In genomic region chr12:56719056-56719455, GRCh38 we compare ENCODE assay signal across 12 cellular contexts. TPM values are rescaled to one million over a fixed set of nuclear protein-coding genes. Genes with fewer than 3 reads are reported as not detected.
DNase-seq lines count a peak whose midpoint lies in the region; ATAC-seq lines count a peak whose summit lies in the region.
"Had no signal": no experiment of that assay in that cellular context is flagged by ENCODE, and none has a peak within 500 bp of the region (broad histone marks: within the 10 kb centered on the region; RNA-seq: fewer than 3 reads in every experiment).

No MANE protein-coding gene starts in this region.

- intact Hi-C loops in left colon (cut with DNase I, micrococcal nuclease): no loop called here

- peak overlapping the region; percentile 46 for H3K4me3 Mint-ChIP-seq in stimulated activated naive CD8-positive, alpha-beta T cell treated with anti-CD3 and anti-CD28 coated beads, Interleukin-15, Interleukin-2, amounts not matched to agents 100 ng/mL and 50 ng/mL, for 24 hours

- peak overlapping the region; percentile 90 for H3K27ac Mint-ChIP-seq in stimulated activated naive CD8-positive, alpha-beta T cell treated with anti-CD3 and anti-CD28 coated beads, Interleukin-15, Interleukin-2, amounts not matched to agents 100 ng/mL and 50 ng/mL, for 24 hours

- no peak for DNase-seq in stimulated activated naive CD8-positive, alpha-beta T cell treated with anti-CD3 and anti-CD28 coated beads, Interleukin-15, Interleukin-2, amounts not matched to agents 100 U/mL and 50 U/mL, for 24 hours
- DNase-seq in T1000 (lab: John Stamatoyannopoulos, UW) (peak; percentile 52), mesenteric fat pad (ENCODE audit: low spot score) (peak; percentile 26), left colon (no peak)
- DNase-seq: caudate nucleus; MV-4-11; NCI-H526; stimulated activated CD4-positive, alpha-beta T cell treated with anti-CD3 and anti-CD28 coated beads, Interleukin-2, amount 100 ng/mL, for 24 hours had no signal

- no peaks in the 10 kb centered on the region for H3K9me3 Mint-ChIP-seq in stimulated activated naive CD8-positive, alpha-beta T cell treated with anti-CD3 and anti-CD28 coated beads, Interleukin-15, Interleukin-2, amounts not matched to agents 100 ng/mL and 50 ng/mL, for 24 hours

- no peak for ATAC-seq in stimulated activated naive CD8-positive, alpha-beta T cell treated with anti-CD3 and anti-CD28 coated beads, Interleukin-15, Interleukin-2, amounts not matched to agents 100 U/mL and 50 U/mL, for 24 hours
- ATAC-seq in GM19467 (IDR thresholded peaks at IDR 0.05; ENCODE audit: unreplicated experiment) (no peak), left colon (no peak), GM18873 (IDR thresholded peaks at IDR 0.05; ENCODE audit: low FRiP score, unreplicated experiment) (no peak), HG02763 (IDR thresholded peaks at IDR 0.05; ENCODE audit: unreplicated experiment) (no peak)

- peaks cover 76% of the 10 kb centered on the region for H3K4me1 Mint-ChIP-seq in stimulated activated naive CD8-positive, alpha-beta T cell treated with anti-CD3 and anti-CD28 coated beads, Interleukin-15, Interleukin-2, amounts not matched to agents 100 ng/mL and 50 ng/mL, for 24 hours (ENCODE audit: low read depth)

- H3K27me3 Mint-ChIP-seq in stimulated activated naive CD8-positive, alpha-beta T cell treated with anti-CD3 and anti-CD28 coated beads, Interleukin-15, Interleukin-2, amounts not matched to agents 100 ng/mL and 50 ng/mL, for 24 hours: no peaks in the 10 kb centered on the region

- peaks cover 87% of the 10 kb centered on the region for H3K36me3 Mint-ChIP-seq in stimulated activated naive CD8-positive, alpha-beta T cell treated with anti-CD3 and anti-CD28 coated beads, Interleukin-15, Interleukin-2, amounts not matched to agents 100 ng/mL and 50 ng/mL, for 24 hours (ENCODE audit: low read depth)

RNA-seq across cellular contexts. Expression of gene NACA, which starts 6.0 kb away (rescaled TPM):
- 717 TPM for total RNA-seq in mesenteric fat pad
- 100 to 1,000 TPM; 617 to 625 TPM for total RNA-seq in left colon

RNA-seq across cellular contexts. Expression of gene PTGES3, which starts 31.0 kb away (rescaled TPM):
- total RNA-seq in mesenteric fat pad (130 TPM), left colon (100 to 1,000 TPM; 149 to 160 TPM)

RNA-seq across cellular contexts. Expression of gene PRIM1, which starts 33.1 kb away (rescaled TPM):
- 3.2 TPM for total RNA-seq in mesenteric fat pad
- 1 to 10 TPM; 3.9 to 5.3 TPM for total RNA-seq in left colon

RNA-seq across cellular contexts. Expression of gene HSD17B6, which starts 44.1 kb away (rescaled TPM):
- total RNA-seq in mesenteric fat pad: 0.74 TPM
- 1 to 10 TPM; 1.2 to 9.6 TPM for total RNA-seq in left colon

Comparison
In these comparisons a context has a peak if more than half of its experiments do, and no peak if none do; other contexts are left out.
1. DNase-seq: peak in T1000 (single experiment) and mesenteric fat pad (single experiment); none in stimulated activated naive CD8-positive, alpha-beta T cell treated with anti-CD3 and anti-CD28 coated beads, Interleukin-15, Interleukin-2, amounts not matched to agents 100 U/mL and 50 U/mL, for 24 hours (single experiment) and left colon (0 of 2).